Comparison of ENCODE assay signal across 16 cellular contexts in the genomic region with DNA sequence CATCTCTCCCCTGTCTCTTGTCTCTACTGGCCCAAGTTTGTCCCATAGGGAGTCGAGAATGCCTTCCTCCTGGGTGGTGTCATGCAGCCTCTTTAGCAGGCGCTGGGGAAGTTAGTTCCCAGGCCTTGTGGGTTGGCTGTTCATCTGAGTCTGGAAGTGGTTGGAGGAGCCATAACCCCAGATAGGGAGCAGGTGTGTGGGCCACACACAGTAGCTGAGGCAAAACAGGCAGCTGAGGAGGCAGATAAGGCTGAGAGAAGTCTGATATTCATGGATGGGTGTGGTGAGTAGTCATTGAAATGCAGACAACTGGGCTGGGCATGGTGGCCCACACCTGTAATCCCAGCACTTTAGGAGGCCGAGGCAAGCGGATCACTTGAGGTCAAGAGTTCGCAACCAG.
"Had no signal": no experiment of that assay in that cellular context is flagged by ENCODE, and none has a peak within 500 bp of the region (broad histone marks: within the 10 kb centered on the region; RNA-seq: fewer than 3 reads in every experiment).

No MANE protein-coding gene starts in this region.

- H3K9me3 Mint-ChIP-seq: natural killer cell had no signal

- H3K4me3 Mint-ChIP-seq: natural killer cell; stimulated activated naive B cell treated with anti-CD40 and anti-IgM and Interleukin-4, amounts not matched to agents 10 μg/mL and 1 μg/mL and 100 μg/mL, for 72 hours; stimulated activated naive CD8-positive, alpha-beta T cell treated with anti-CD3 and anti-CD28 coated beads, Interleukin-15, Interleukin-2, amounts not matched to agents 100 ng/mL and 50 ng/mL, for 24 hours had no signal

- H3K36me3 Mint-ChIP-seq: natural killer cell had no signal

- H3K4me1 Mint-ChIP-seq: natural killer cell had no signal

- DNase-seq: dorsolateral prefrontal cortex; effector CD4-positive, alpha-beta T cell; foreskin fibroblast; gastrocnemius medialis; head of caudate nucleus; left ventricle myocardium superior; lower lobe of right lung; natural killer cell; stimulated activated CD4-positive, alpha-beta T cell treated with anti-CD3 and anti-CD28 coated beads, Interleukin-15, amount 100 ng/mL, for 24 hours; stimulated activated CD4-positive, alpha-beta T cell treated with anti-CD3 and anti-CD28 coated beads, Interleukin-2, amount 100 ng/mL, for 48 hours; stimulated activated naive B cell treated with anti-CD40 and anti-IgM and Interleukin-4, amounts not matched to agents 10 μg/mL and 1 μg/mL and 100 μg/mL, for 72 hours; transverse colon; upper lobe of right lung; uterus had no signal

- ATAC-seq: esophagus mucosa; gastrocnemius medialis; left ventricle myocardium superior; lower lobe of right lung; natural killer cell; stimulated activated naive B cell treated with anti-CD40 and anti-IgM and Interleukin-4, amounts not matched to agents 10 μg/mL and 1 μg/mL and 100 μg/mL, for 72 hours; upper lobe of right lung had no signal

- H3K27ac Mint-ChIP-seq: natural killer cell; stimulated activated naive B cell treated with anti-CD40 and anti-IgM and Interleukin-4, amounts not matched to agents 10 μg/mL and 1 μg/mL and 100 μg/mL, for 72 hours; stimulated activated naive CD8-positive, alpha-beta T cell treated with anti-CD3 and anti-CD28 coated beads, Interleukin-15, Interleukin-2, amounts not matched to agents 100 ng/mL and 50 ng/mL, for 24 hours had no signal
